ENCODE assay signal across 8 cellular contexts in the genomic region with DNA sequence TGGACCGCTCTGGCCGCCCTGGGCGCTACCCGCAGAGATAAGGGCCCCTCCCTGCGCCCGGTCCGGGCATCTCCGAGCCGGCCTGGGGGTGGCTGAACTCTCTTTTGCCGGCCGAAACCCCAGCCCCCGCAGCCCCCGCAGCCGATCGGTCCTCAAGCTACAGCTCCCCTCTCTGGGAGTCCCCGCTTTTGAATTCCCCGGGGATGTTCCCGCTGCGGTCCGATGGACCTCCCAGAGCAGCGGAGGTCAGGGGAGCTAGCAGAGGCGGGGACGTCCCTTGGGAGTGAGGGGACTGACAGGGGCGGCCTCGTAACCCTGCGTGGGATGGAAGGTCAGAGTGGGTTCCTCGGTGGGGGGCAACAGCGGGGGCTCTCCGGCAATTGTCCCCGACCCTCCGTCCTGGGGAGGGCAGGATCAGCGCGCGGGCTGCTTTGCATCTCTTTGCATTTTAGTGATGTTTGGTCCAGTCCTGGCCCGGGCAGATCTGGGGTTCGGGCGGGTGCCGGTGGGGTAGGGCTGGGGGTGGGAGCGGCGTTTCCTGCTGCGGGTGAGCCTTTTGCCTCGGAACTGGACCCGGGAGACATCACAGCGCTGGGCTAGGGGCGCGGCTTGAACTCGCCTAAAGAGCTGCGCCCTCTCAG. TPM values are rescaled to one million over a fixed set of nuclear protein-coding genes. Genes with fewer than 3 reads are reported as not detected.
DNase-seq lines count a peak whose midpoint lies in the region; ATAC-seq and TF ChIP-seq lines count a peak whose summit lies in the region.

A gene with protein sequence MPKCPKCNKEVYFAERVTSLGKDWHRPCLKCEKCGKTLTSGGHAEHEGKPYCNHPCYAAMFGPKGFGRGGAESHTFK (plus strand): TSS at position 554 of the 641 bp plus-strand sequence. CDS start 374 bp downstream, outside the sequence.

- peak within 1 kb of the TSS; percentile 61 for H3K9ac ChIP-seq in OCI-LY1 (ENCODE audit: low read length)

- H3K9me3 Mint-ChIP-seq in CD4-positive, alpha-beta T cell, result no peaks in the 10 kb centered on the region
- H3K9me3 Mint-ChIP-seq in osteocyte (ENCODE audit: unreplicated experiment), result no peaks in the 10 kb centered on the region

- H3K27ac Mint-ChIP-seq in CD4-positive, alpha-beta T cell, result peak within 1 kb of the TSS; percentile 97
- peak within 1 kb of the TSS; percentile 60 for H3K27ac Mint-ChIP-seq in osteocyte (ENCODE audit: unreplicated experiment)

- H3K4me3 ChIP-seq in OCI-LY1 (ENCODE audit: low read depth, low read length, poor library complexity, severe bottlenecking), result peak within 1 kb of the TSS; percentile 59
- peak within 1 kb of the TSS; percentile 28 to 61 for H3K4me3 ChIP-seq in gastroesophageal sphincter
- H3K4me3 ChIP-seq in WERI-Rb-1 (ENCODE audit: low read depth, low read length), result no peak within 1 kb of the TSS

- peak within 1 kb of the TSS; percentile 90 for H3K4me3 Mint-ChIP-seq in CD4-positive, alpha-beta T cell
- H3K4me3 Mint-ChIP-seq in osteocyte (ENCODE audit: unreplicated experiment), result no peak within 1 kb of the TSS

- peaks cover 44% of the 10 kb centered on the region for H3K4me1 ChIP-seq in OCI-LY1 (ENCODE audit: insufficient read depth, low read length, severe bottlenecking)
- peaks cover 4 to 91% (median 77%) of the 10 kb centered on the region in 3 donors for H3K4me1 ChIP-seq in gastroesophageal sphincter

- H3K27ac ChIP-seq in CD4-positive, alpha-beta T cell (ENCODE audit: low read depth, low read length), result peak within 1 kb of the TSS; percentile 100
- H3K27ac ChIP-seq in OCI-LY1 (ENCODE audit: low read depth, low read length, poor library complexity, severe bottlenecking), result no peak within 1 kb of the TSS
- H3K27ac ChIP-seq in gastroesophageal sphincter, result peak within 1 kb of the TSS; percentile 70 to 97 (median 94)
- no peak within 1 kb of the TSS for H3K27ac ChIP-seq in WERI-Rb-1

- H3K9me3 ChIP-seq in CD4-positive, alpha-beta T cell (ENCODE audit: control insufficient read depth, low read length), result no peaks in the 10 kb centered on the region
- H3K9me3 ChIP-seq in OCI-LY1 (ENCODE audit: low read length) (no peaks in the 10 kb centered on the region), gastroesophageal sphincter (no peaks in the 10 kb centered on the region), WERI-Rb-1 (ENCODE audit: severe bottlenecking) (no peaks in the 10 kb centered on the region)

- TF ChIP-seq POLR2A in gastroesophageal sphincter (IDR thresholded peaks at IDR 0.05), result no peak

- H3K27me3 Mint-ChIP-seq in CD4-positive, alpha-beta T cell, result no peaks in the 10 kb centered on the region
- H3K27me3 Mint-ChIP-seq in osteocyte (ENCODE audit: unreplicated experiment), result no peaks in the 10 kb centered on the region

- intact Hi-C loops in CD4-positive, alpha-beta T cell (cut with DNase I, micrococcal nuclease), result no loop called here

- DNase-seq in CD4-positive, alpha-beta T cell, result no peak
- DNase-seq in osteocyte (ENCODE audit: extremely low spot score, unreplicated experiment) (no peak), WERI-Rb-1 (no peak), hypothalamus (lab: John Stamatoyannopoulos, UW) (no peak), D341Med (ENCODE audit: low spot score) (no peak)

- POLR2A ChIA-PET in CD4-positive, alpha-beta T cell (lab: Charles Lee), result interaction anchor here (1.3 kb wide), 1 partner anchor 116 kb away, joined by 3 read pairs; no protein-coding TSS in a partner anchor

- TF ChIP-seq CTCF in CD4-positive, alpha-beta T cell (IDR thresholded peaks at IDR 0.05), result no peak
- no peak for TF ChIP-seq CTCF in OCI-LY1 (IDR thresholded peaks at IDR 0.05; ENCODE audit: low read length)
- TF ChIP-seq CTCF in gastroesophageal sphincter (IDR thresholded peaks at IDR 0.05), result no peak
- no peak for TF ChIP-seq CTCF in osteocyte (IDR thresholded peaks at IDR 0.05)
- TF ChIP-seq CTCF in WERI-Rb-1 (IDR thresholded peaks at IDR 0.05; ENCODE audit: low read depth, low read length), result no peak

- CTCF ChIA-PET in CD4-positive, alpha-beta T cell (lab: Charles Lee), result interaction anchor here (1.8 kb wide), 1 partner anchor 38 kb away, joined by 6 read pairs; no protein-coding TSS in a partner anchor

- peaks cover 52% of the 10 kb centered on the region for H3K4me1 Mint-ChIP-seq in CD4-positive, alpha-beta T cell (ENCODE audit: low read depth)
- peaks cover 48% of the 10 kb centered on the region for H3K4me1 Mint-ChIP-seq in osteocyte (ENCODE audit: unreplicated experiment)

- no peaks in the 10 kb centered on the region for H3K9me2 ChIP-seq in OCI-LY1 (ENCODE audit: low read depth, low read length)

- peaks cover 21% of the 10 kb centered on the region for H3K36me3 Mint-ChIP-seq in CD4-positive, alpha-beta T cell (ENCODE audit: low read depth)
- no peaks in the 10 kb centered on the region for H3K36me3 Mint-ChIP-seq in osteocyte (ENCODE audit: unreplicated experiment)

- 40% methylated on average over 1 of the region's 48 CpGs; no CpG with 5 or more reads in 1 of the 2 donors for WGBS in gastroesophageal sphincter (ENCODE audit: low coverage in 1 of 2), 2 donors

- no peaks in the 10 kb centered on the region for H3K36me3 ChIP-seq in OCI-LY1 (ENCODE audit: insufficient read depth, low read length)
- H3K36me3 ChIP-seq in gastroesophageal sphincter, result no peaks in the 10 kb centered on the region
- H3K36me3 ChIP-seq in WERI-Rb-1, result no peaks in the 10 kb centered on the region

- H2AFZ ChIP-seq in OCI-LY1 (ENCODE audit: low read length), result no peak within 1 kb of the TSS

- ATAC-seq in CD4-positive, alpha-beta T cell (ENCODE audit: poor library complexity), result no peak
- ATAC-seq in gastroesophageal sphincter (no peak), HG03025 (IDR thresholded peaks at IDR 0.05; ENCODE audit: low FRiP score, unreplicated experiment) (no peak)

- peak within 1 kb of the TSS; percentile 82 for H3K4me2 ChIP-seq in OCI-LY1 (ENCODE audit: low read length)

- H3F3A ChIP-seq in OCI-LY1 (ENCODE audit: insufficient read depth, low read length), result no peaks in the 10 kb centered on the region

- H3K27me3 ChIP-seq in CD4-positive, alpha-beta T cell (ENCODE audit: control insufficient read depth, insufficient read depth, low read length), result no peaks in the 10 kb centered on the region
- H3K27me3 ChIP-seq in OCI-LY1 (ENCODE audit: insufficient read depth, low read length) (peaks cover 19% of the 10 kb centered on the region), gastroesophageal sphincter (no peaks in the 10 kb centered on the region), WERI-Rb-1 (ENCODE audit: insufficient read depth, low read depth, severe bottlenecking) (no peaks in the 10 kb centered on the region)

- H3K79me2 ChIP-seq in OCI-LY1 (ENCODE audit: insufficient read depth, low read length), result no peaks in the 10 kb centered on the region

- H4K20me1 ChIP-seq in OCI-LY1 (ENCODE audit: insufficient read depth, low read length), result no peaks in the 10 kb centered on the region

- no peak for TF ChIP-seq EP300 in gastroesophageal sphincter (IDR thresholded peaks at IDR 0.05)

RNA-seq across cellular contexts. Expression of the gene that starts here (rescaled TPM):
- total RNA-seq in CD4-positive, alpha-beta T cell, result 100 to 1,000 TPM; 250 to 258 TPM
- 10 to 100 TPM; 11.2 to 57.9 (median 34.2) TPM for total RNA-seq in gastroesophageal sphincter
- 31.0 and 34.1 TPM in 2 replicates for total RNA-seq in osteocyte

Comparison
In these comparisons a context has a peak if more than half of its experiments do, and no peak if none do; other contexts are left out.
1. H3K27ac ChIP-seq: peak in CD4-positive, alpha-beta T cell (single experiment) and gastroesophageal sphincter (4 of 4); none in OCI-LY1 (single experiment) and WERI-Rb-1 (single experiment).